19 cellular contexts compared by ENCODE assay signal in the genomic region with DNA sequence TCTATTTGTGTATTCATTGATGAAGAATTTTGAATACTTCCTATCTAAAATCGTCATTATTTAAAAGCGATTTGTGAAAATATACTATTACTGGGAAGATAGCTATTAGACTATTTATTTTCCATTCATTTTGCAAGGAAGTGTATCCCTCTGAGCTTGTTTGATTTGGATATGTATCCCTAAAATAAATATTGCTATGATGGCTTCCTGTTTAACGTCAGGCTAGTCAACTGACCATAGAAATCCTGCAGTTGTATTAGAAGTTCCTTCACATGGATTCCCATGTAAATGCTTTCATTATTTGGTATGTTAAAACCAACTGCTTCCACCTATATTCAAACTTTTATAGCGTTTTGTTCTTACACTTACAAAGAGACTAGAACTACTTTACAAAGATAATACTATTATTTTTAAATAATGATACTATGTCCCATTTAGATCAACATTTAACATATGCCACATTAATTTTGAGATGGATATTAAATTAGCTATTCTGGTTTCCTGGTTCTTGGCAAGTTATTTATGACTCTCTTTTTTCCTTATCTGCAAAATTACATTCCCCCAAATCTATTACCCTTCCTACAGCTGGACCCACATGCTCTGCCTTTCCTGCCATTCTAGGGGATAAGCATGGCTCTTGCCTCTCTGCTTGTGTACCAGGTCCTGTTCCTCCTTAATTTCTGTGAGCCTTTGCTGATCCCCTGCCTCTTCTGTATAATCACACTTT.
"Had no signal": no experiment of that assay in that cellular context is flagged by ENCODE, and none has a peak within 500 bp of the region (broad histone marks: within the 10 kb centered on the region; RNA-seq: fewer than 3 reads in every experiment).

No MANE protein-coding gene starts in this region.

- ATAC-seq: foreskin keratinocyte; left cardiac atrium; left ventricle myocardium superior; psoas muscle; right lobe of liver; stimulated activated naive B cell treated with anti-CD40 and anti-IgM and Interleukin-4, amounts not matched to agents 10 μg/mL and 1 μg/mL and 100 μg/mL, for 72 hours; stimulated activated naive CD8-positive, alpha-beta T cell treated with anti-CD3 and anti-CD28 coated beads, Interleukin-15, amount 100 ng/mL, for 72 hours had no signal

- H3K4me3 ChIP-seq: lung, psoas muscle, right lobe of liver, spleen had no signal

- FAIRE-seq: kidney, urothelium cell line had no signal

- DNase-seq: cortex of kidney; erythroblast; foreskin keratinocyte; kidney; left cardiac atrium; left ventricle myocardium superior; mesendoderm; naive B cell; psoas muscle; retina; right lobe of liver; spleen; stimulated activated CD4-positive, alpha-beta T cell treated with anti-CD3 and anti-CD28 coated beads, Interleukin-15, amount 100 ng/mL, for 24 hours; stimulated activated CD4-positive, alpha-beta T cell treated with anti-CD3 and anti-CD28 coated beads, Interleukin-1b, Interleukin-23, amount 100 ng/mL, for 48 hours; stimulated activated CD4-positive, alpha-beta T cell treated with anti-CD3 and anti-CD28 coated beads, Interleukin-4, amount 100 ng/mL, for 24 hours; stimulated activated naive B cell treated with anti-CD40 and anti-IgM and Interleukin-4, amounts not matched to agents 10 μg/mL and 1 μg/mL and 100 μg/mL, for 72 hours; stimulated activated naive CD8-positive, alpha-beta T cell treated with anti-CD3 and anti-CD28 coated beads, Interleukin-15, amount 100 ng/mL, for 72 hours had no signal

- H3K27me3 ChIP-seq: foreskin keratinocyte, right lobe of liver, spleen had no signal

- H3K36me3 ChIP-seq: right lobe of liver, spleen had no signal

- H3K4me1 ChIP-seq: psoas muscle, right lobe of liver, spleen had no signal

- H3K9me3 ChIP-seq: psoas muscle, right lobe of liver, spleen had no signal

- H3K27ac ChIP-seq: foreskin keratinocyte, psoas muscle, right lobe of liver, spleen had no signal
